ENCODE assay signal across 8 cellular contexts in genomic region chr2:96870631-96871255, GRCh38. TPM values are rescaled to one million over a fixed set of nuclear protein-coding genes. Genes with fewer than 3 reads are reported as not detected.
A peak's percentile ranks its signal among the peaks of the same experiment; 100 is the strongest.
DNase-seq lines count a peak whose midpoint lies in the region; ATAC-seq and TF ChIP-seq lines count a peak whose summit lies in the region.

No MANE protein-coding gene starts in this region.

- H3K4me1 ChIP-seq in aorta (ENCODE audit: control insufficient read depth in 1 of 2, insufficient read depth in 2 of 2, low read length in 2 of 2): no peaks in the 10 kb centered on the region

- H3K4me3 Mint-ChIP-seq in neural crest cell: peak overlapping the region; percentile 93

- peak overlapping the region; percentile 89 to 96 for H3K4me3 ChIP-seq in aorta (ENCODE audit: low read length in 2 of 2)

- 3 to 4% methylated on average over 13 of the region's 13 CpGs for WGBS in aorta, 2 donors

- H3K27ac Mint-ChIP-seq in neural crest cell (ENCODE audit: unreplicated experiment): peak overlapping the region; percentile 19

- H3K27me3 ChIP-seq in aorta (ENCODE audit: control insufficient read depth in 1 of 2, insufficient read depth in 2 of 2, low read length in 1 of 2): no peaks in the 10 kb centered on the region

- no peaks in the 10 kb centered on the region for H3K9me3 Mint-ChIP-seq in neural crest cell

- TF ChIP-seq CTCF in neural crest cell (conservative IDR thresholded peaks at IDR 0.05): no peak

- no peaks in the 10 kb centered on the region for H3K27me3 Mint-ChIP-seq in neural crest cell (ENCODE audit: low read depth)

- H3K36me3 Mint-ChIP-seq in neural crest cell (ENCODE audit: low read depth): no peaks in the 10 kb centered on the region

- H3K4me1 Mint-ChIP-seq in neural crest cell: peaks cover 54% of the 10 kb centered on the region

- intact Hi-C loops in aorta (cut with DNase I): no loop called here

- peak; percentile 53 for ATAC-seq in esophagus mucosa
- no peak for ATAC-seq in aorta (ENCODE audit: low FRiP score)
- ATAC-seq in HG03521 (IDR thresholded peaks at IDR 0.05; ENCODE audit: unreplicated experiment): no peak

- peak overlapping the region; percentile 70 to 96 for H3K27ac ChIP-seq in aorta (ENCODE audit: low read depth in 1 of 2, low read length in 2 of 2)

- H3K36me3 ChIP-seq in aorta (ENCODE audit: control insufficient read depth in 1 of 2, insufficient read depth in 2 of 2, low read length in 1 of 2): no peaks in the 10 kb centered on the region

- peak; percentile 62 for DNase-seq in Ammon's horn (ENCODE audit: low spot score)
- DNase-seq in NCI-H1105 treated with DMSO at 0.1 percent for 48 hours (lab: John Stamatoyannopoulos, UW): peak; percentile 49
- peak; percentile 45 for DNase-seq in activated T-cell treated with anti-CD3 and anti-CD28 coated beads for 48 hours (ENCODE audit: low read depth)
- no peak for DNase-seq in neural crest cell (ENCODE audit: low read depth, low spot score)
- peak; percentile 64 to 80 for DNase-seq in aorta
- DNase-seq in epidermal melanocyte (ENCODE audit: insufficient read length, low spot score): no peak

- no peaks in the 10 kb centered on the region for H3K9me3 ChIP-seq in aorta (ENCODE audit: control insufficient read depth, low read length)

RNA-seq across cellular contexts. Expression of gene SEMA4C, which starts 0.9 kb away (rescaled TPM):
- total RNA-seq in esophagus mucosa: 14.9 TPM
- 102 and 103 TPM in 2 replicates for total RNA-seq in neural crest cell
- total RNA-seq in aorta: 10 to 100 TPM; 49.6 to 55.6 TPM
- 10 to 100 TPM in 1 of 2 donors, 1 to 10 TPM in 1; 6.1 to 38.8 TPM for polyA plus RNA-seq in aorta

RNA-seq across cellular contexts. Expression of gene ANKRD39, which starts 12.9 kb away (rescaled TPM):
- total RNA-seq in esophagus mucosa (7.8 TPM), neural crest cell (23.4 and 25.8 TPM in 2 replicates), aorta (10 to 100 TPM in 1 of 2 donors, 1 to 10 TPM in 1; 10.0 to 12.7 TPM)
- 10 to 100 TPM; 14.0 to 20.5 TPM for polyA plus RNA-seq in aorta

RNA-seq across cellular contexts. Expression of gene ANKRD23, which starts 26.9 kb away (rescaled TPM):
- 1.8 TPM for total RNA-seq in esophagus mucosa
- 9.3 and 11.4 TPM in 2 replicates for total RNA-seq in neural crest cell
- 1 to 10 TPM; 4.6 to 5.4 TPM for total RNA-seq in aorta
- polyA plus RNA-seq in aorta: 1 to 10 TPM in 1 of 2 donors, not detected in 1; 5.3 TPM

RNA-seq across cellular contexts. Expression of gene CNNM3, which starts 54.7 kb away (rescaled TPM):
- total RNA-seq in esophagus mucosa (6.1 TPM), neural crest cell (32.6 and 33.9 TPM in 2 replicates), aorta (10 to 100 TPM; 11.1 to 16.8 TPM)
- 10 to 100 TPM in 1 of 2 donors, 1 to 10 TPM in 1; 2.9 to 10.2 TPM for polyA plus RNA-seq in aorta

Comparison
In these comparisons a context has a peak if more than half of its experiments do, and no peak if none do; other contexts are left out.
1. DNase-seq: peak in Ammon's horn (single experiment), NCI-H1105 treated with DMSO at 0.1 percent for 48 hours (single experiment), activated T-cell treated with anti-CD3 and anti-CD28 coated beads for 48 hours (single experiment) and aorta (2 of 2); none in neural crest cell (single experiment) and epidermal melanocyte (single experiment).